10 cellular contexts compared by ENCODE assay signal in the genomic region with DNA sequence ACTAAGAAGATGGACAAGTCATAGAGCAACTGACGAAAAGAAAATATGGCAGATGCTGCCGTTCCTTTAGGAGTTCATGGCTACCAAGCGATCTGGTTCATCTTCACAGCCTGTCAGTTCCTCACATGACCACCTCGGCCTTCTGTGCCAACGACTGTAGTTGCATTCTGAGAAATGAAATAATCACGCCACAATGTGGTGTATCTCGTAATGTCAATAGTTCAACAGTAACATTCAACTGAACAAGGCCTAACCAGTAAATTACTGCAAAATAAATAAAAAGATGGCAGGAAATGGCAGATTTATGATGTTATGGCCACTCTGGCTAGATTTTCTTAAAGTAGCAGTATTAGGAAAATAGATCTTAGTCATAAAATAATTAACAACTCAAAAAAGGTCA. TPM values are rescaled to one million over a fixed set of nuclear protein-coding genes. Genes with fewer than 3 reads are reported as not detected.
A peak's percentile ranks its signal among the peaks of the same experiment; 100 is the strongest.
DNase-seq lines count a peak whose midpoint lies in the region; ATAC-seq, FAIRE-seq and TF ChIP-seq lines count a peak whose summit lies in the region.
"Had no signal": no experiment of that assay in that cellular context is flagged by ENCODE, and none has a peak within 500 bp of the region (broad histone marks: within the 10 kb centered on the region; RNA-seq: fewer than 3 reads in every experiment).

No MANE protein-coding gene starts in this region.

- no peak overlapping the region for H3K4me3 ChIP-seq in right atrium auricular region
- H3K4me3 ChIP-seq in Caco-2 (ENCODE audit: low read depth, low read length) = no peak overlapping the region

- no peak overlapping the region for H3K4me3 Mint-ChIP-seq in Caco-2 (ENCODE audit: unreplicated experiment)

- CTCF ChIA-PET in Caco-2 (lab: Charles Lee) = no interaction called here

- H3K9me3 ChIP-seq in right atrium auricular region = no peaks in the 10 kb centered on the region
- H3K9me3 ChIP-seq in Caco-2 = no peaks in the 10 kb centered on the region

- no peaks in the 10 kb centered on the region for H3K36me3 Mint-ChIP-seq in Caco-2 (ENCODE audit: insufficient read depth, unreplicated experiment)

- TF ChIP-seq CTCF in D721Med (IDR thresholded peaks at IDR 0.05; ENCODE audit: insufficient read depth, missing control alignments) (no peak), right atrium auricular region (IDR thresholded peaks at IDR 0.05) (no peak), Caco-2 (IDR thresholded peaks at IDR 0.05; ENCODE audit: insufficient read depth in 1 of 2, low read depth in 1 of 2, low read length in 1 of 2, severe bottlenecking in 1 of 2, unreplicated experiment in 1 of 2) (no peak)

- H3K27ac Mint-ChIP-seq in Caco-2 (ENCODE audit: unreplicated experiment) = no peak overlapping the region

- H3K9me3 Mint-ChIP-seq in Caco-2 (ENCODE audit: unreplicated experiment) = no peaks in the 10 kb centered on the region

- H3K27me3 Mint-ChIP-seq in Caco-2 (ENCODE audit: insufficient read depth, unreplicated experiment) = peaks cover 18% of the 10 kb centered on the region

- POLR2A ChIA-PET in Caco-2 (lab: Charles Lee) = no interaction called here

- intact Hi-C loops in Caco-2 (cut with micrococcal nuclease; ENCODE audit: unreplicated experiment) = no loop called here

- DNase-seq in D721Med (ENCODE audit: insufficient read length, low spot score) (no peak), NCI-H446 treated with DMSO at 0.1 percent for 48 hours (lab: John Stamatoyannopoulos, UW) (peak; percentile 75), right atrium auricular region (ENCODE audit: low spot score) (no peak), Caco-2 (no peak), cortex of kidney (lab: John Stamatoyannopoulos, UW) (no peak)
- DNase-seq in activated T-cell treated with anti-CD3 and anti-CD28 coated beads, Interleukin-2, amount 50 U/mL, for 1 hour = peak; percentile 49

- H3K27ac ChIP-seq in right atrium auricular region = peak overlapping the region; percentile 56 to 86
- H3K27ac ChIP-seq: VCaP had no signal

- H3K27me3 ChIP-seq in right atrium auricular region (no peaks in the 10 kb centered on the region), Caco-2 (replicated peaks; ENCODE audit: control insufficient read depth, insufficient read depth, low read length) (no peaks in the 10 kb centered on the region; the same call in 1 of the 2 replicates)

- H3K36me3 ChIP-seq in right atrium auricular region (no peaks in the 10 kb centered on the region), Caco-2 (ENCODE audit: control insufficient read depth, insufficient read depth, low read length) (no peaks in the 10 kb centered on the region)

- no TSS peak for BruUV-seq in Caco-2 (replicated peaks; lab: Mats Ljungman, UMichigan)

- ATAC-seq in HG03045 (IDR thresholded peaks at IDR 0.05; ENCODE audit: unreplicated experiment) (no peak), GM19035 (IDR thresholded peaks at IDR 0.05; ENCODE audit: unreplicated experiment) (no peak)

- H3K4me1 ChIP-seq in right atrium auricular region (peaks cover 0 to 38% of the 10 kb centered on the region in 2 donors), Caco-2 (no peaks in the 10 kb centered on the region)

- H3K4me1 Mint-ChIP-seq in Caco-2 (ENCODE audit: low read depth, unreplicated experiment) = peaks cover 7% of the 10 kb centered on the region

- FAIRE-seq in D721Med (lab: Jason Lieb, UNC) = peak; percentile 84

RNA-seq across cellular contexts. Expression of gene GPRIN3, which starts 4.4 kb away (rescaled TPM):
- 1 to 10 TPM; 5.2 to 7.8 TPM for total RNA-seq in right atrium auricular region
- 0.02 and 0.05 TPM in 2 replicates for total RNA-seq in Caco-2 (2022)
- total RNA-seq: Daoy had no signal

Comparison
In these comparisons a context has a peak if more than half of its experiments do, and no peak if none do; other contexts are left out.
1. DNase-seq: peak in NCI-H446 treated with DMSO at 0.1 percent for 48 hours (single experiment) and activated T-cell treated with anti-CD3 and anti-CD28 coated beads, Interleukin-2, amount 50 U/mL, for 1 hour (single experiment); none in D721Med (single experiment), right atrium auricular region (single experiment), Caco-2 (0 of 2) and cortex of kidney (single experiment).